Comparison of ENCODE assay signal across 18 cellular contexts in genomic region chr11:58165504-58166106, GRCh38. TPM values are rescaled to one million over a fixed set of nuclear protein-coding genes. Genes with fewer than 3 reads are reported as not detected.
DNase-seq lines count a peak whose midpoint lies in the region; ATAC-seq and TF ChIP-seq lines count a peak whose summit lies in the region.
"Had no signal": no experiment of that assay in that cellular context is flagged by ENCODE, and none has a peak within 500 bp of the region (broad histone marks: within the 10 kb centered on the region; RNA-seq: fewer than 3 reads in every experiment).

No MANE protein-coding gene starts in this region.

- no peaks in the 10 kb centered on the region for H3K36me3 Mint-ChIP-seq in T-helper 2 cell treated with Interferon-gamma antibody and Interleukin-4, amounts not matched to agents 5 μg/mL and 100 μg/mL, for 36 hours (ENCODE audit: low read depth)
- H3K36me3 Mint-ChIP-seq: CD4-positive, CD25-positive, alpha-beta regulatory T cell had no signal

- intact Hi-C loops in left colon (cut with DNase I, micrococcal nuclease) = no loop called here
- intact Hi-C loops in transverse colon (cut with DNase I; ENCODE audit: low total_unique reads) = no loop called here

- H3K27me3 Mint-ChIP-seq in T-helper 2 cell treated with Interferon-gamma antibody and Interleukin-4, amounts not matched to agents 5 μg/mL and 100 μg/mL, for 36 hours (ENCODE audit: low read depth) = peaks cover 3% of the 10 kb centered on the region

- WGBS in transverse colon (ENCODE audit: low coverage in 1 of 2), 2 donors = 38 to 39% methylated on average over 7 of the region's 7 CpGs

- H3K4me3 Mint-ChIP-seq in T-helper 2 cell treated with Interferon-gamma antibody and Interleukin-4, amounts not matched to agents 5 μg/mL and 100 μg/mL, for 36 hours = no peak overlapping the region
- H3K4me3 Mint-ChIP-seq: CD4-positive, CD25-positive, alpha-beta regulatory T cell had no signal

- no peak overlapping the region for H3K27ac Mint-ChIP-seq in T-helper 2 cell treated with Interferon-gamma antibody and Interleukin-4, amounts not matched to agents 5 μg/mL and 100 μg/mL, for 36 hours
- H3K27ac Mint-ChIP-seq: CD4-positive, CD25-positive, alpha-beta regulatory T cell had no signal

- ATAC-seq in left colon = peak; percentile 89
- ATAC-seq in GM18867 (IDR thresholded peaks at IDR 0.05; ENCODE audit: unreplicated experiment) = no peak
- ATAC-seq: A549, HCT116 had no signal

- no peaks in the 10 kb centered on the region for H3K4me1 Mint-ChIP-seq in T-helper 2 cell treated with Interferon-gamma antibody and Interleukin-4, amounts not matched to agents 5 μg/mL and 100 μg/mL, for 36 hours (ENCODE audit: low read depth)
- H3K4me1 Mint-ChIP-seq: CD4-positive, CD25-positive, alpha-beta regulatory T cell had no signal

- no peak for TF ChIP-seq CTCF in transverse colon (IDR thresholded peaks at IDR 0.05)

- no peaks in the 10 kb centered on the region for H3K36me3 ChIP-seq in transverse colon
- H3K36me3 ChIP-seq: BE2C had no signal

- no peak for TF ChIP-seq EP300 in transverse colon (IDR thresholded peaks at IDR 0.05; ENCODE audit: low read depth)

- peak overlapping the region in 2 of 4 donors; percentile 25 to 43 for H3K27ac ChIP-seq in transverse colon
- H3K27ac ChIP-seq: A549, HL-60 had no signal

- H3K4me1 ChIP-seq in transverse colon = peaks cover 0 to 27% (median 6%) of the 10 kb centered on the region in 4 donors
- H3K4me1 ChIP-seq: A549, BE2C had no signal

- H3K4me3 ChIP-seq in transverse colon = no peak overlapping the region
- H3K4me3 ChIP-seq: A549 had no signal

- in situ Hi-C loops in SK-MEL-5 (cut with HindIII; ENCODE audit: low pct_unique_long_range_greater_than_20kb, low sequenced_read_pairs) = no loop called here
- in situ Hi-C loops in transverse colon (cut with MboI; ENCODE audit: low pct_ligation_motif_present in 1 of 4, low pct_unique_long_range_greater_than_20kb in 1 of 4, low sequenced_read_pairs in 3 of 4) = loop anchor here in 1 of 4 donors (25.0 kb wide), 1 partner anchor 97 kb away; the partner anchor contains the start of gene OR10W1

- H3K27me3 ChIP-seq in transverse colon = no peaks in the 10 kb centered on the region
- H3K27me3 ChIP-seq: BE2C had no signal

- no peaks in the 10 kb centered on the region for H3K9me3 ChIP-seq in transverse colon
- H3K9me3 ChIP-seq: A549, BE2C had no signal

- DNase-seq in HuH-7 (ENCODE audit: low spot score) (peak; percentile 49), SK-MEL-5 (ENCODE audit: low read depth, low spot score) (peak; percentile 40), left colon (no peak), transverse colon (peak; percentile 23), C1 segment of cervical spinal cord (lab: John Stamatoyannopoulos, UW) (no peak)
- no peak for DNase-seq in T-helper 2 cell treated with Interferon-gamma antibody and Interleukin-4, amounts not matched to agents 5 μg/mL and 100 μg/mL, for 36 hours (ENCODE audit: low spot score)
- DNase-seq: BE2C; Calu3; CD4-positive, CD25-positive, alpha-beta regulatory T cell; DMS 273 treated with DMSO at 0.1 percent for 48 hours; IMR-90 had no signal

- TF ChIP-seq POLR2A in transverse colon (IDR thresholded peaks at IDR 0.05) = no peak

- H3K9me3 Mint-ChIP-seq in T-helper 2 cell treated with Interferon-gamma antibody and Interleukin-4, amounts not matched to agents 5 μg/mL and 100 μg/mL, for 36 hours = no peaks in the 10 kb centered on the region

RNA-seq across cellular contexts. Expression of gene OR9Q2, which starts 23.3 kb away (rescaled TPM):
- total RNA-seq in SK-MEL-5 (2014; rRNA removed; shearing (Covaris generic)) = not detected in 2 replicates
- polyA plus RNA-seq in SK-MEL-5 (2015; cell fraction: cytosol; rRNA removed) = not detected in 2 replicates
- not detected in 2 replicates for polyA plus RNA-seq in SK-MEL-5 (2015; cell fraction: nucleus; rRNA removed)
- total RNA-seq in left colon (not detected), transverse colon (not detected)
- total RNA-seq: Calu3; CD4-positive, CD25-positive, alpha-beta regulatory T cell; Daoy; H4; IMR-90 had no signal
- polyA plus RNA-seq: A549; AG04450; CD4-positive, CD25-positive, alpha-beta regulatory T cell; IMR-90 had no signal

RNA-seq across cellular contexts. Expression of gene OR1S2, which starts 38.3 kb away (rescaled TPM):
- total RNA-seq in SK-MEL-5 (2014; rRNA removed; shearing (Covaris generic)) = not detected in 2 replicates
- not detected in 2 replicates for polyA plus RNA-seq in SK-MEL-5 (2015; cell fraction: cytosol; rRNA removed)
- not detected in 2 replicates for polyA plus RNA-seq in SK-MEL-5 (2015; cell fraction: nucleus; rRNA removed)
- total RNA-seq in left colon (not detected), transverse colon (not detected)
- total RNA-seq: Calu3; CD4-positive, CD25-positive, alpha-beta regulatory T cell; Daoy; H4; IMR-90 had no signal
- polyA plus RNA-seq: A549; AG04450; CD4-positive, CD25-positive, alpha-beta regulatory T cell; IMR-90 had no signal

RNA-seq across cellular contexts. Expression of gene OR9I1, which starts 40.3 kb away (rescaled TPM):
- not detected in 2 replicates for total RNA-seq in SK-MEL-5 (2014; rRNA removed; shearing (Covaris generic))
- not detected in 2 replicates for polyA plus RNA-seq in SK-MEL-5 (2015; cell fraction: cytosol; rRNA removed)
- polyA plus RNA-seq in SK-MEL-5 (2015; cell fraction: nucleus; rRNA removed) = not detected in 2 replicates
- total RNA-seq in left colon (not detected), transverse colon (not detected)
- total RNA-seq: Calu3; CD4-positive, CD25-positive, alpha-beta regulatory T cell; Daoy; H4; IMR-90 had no signal
- polyA plus RNA-seq: A549; AG04450; CD4-positive, CD25-positive, alpha-beta regulatory T cell; IMR-90 had no signal

RNA-seq across cellular contexts. Expression of gene OR1S1, which starts 46.9 kb away (rescaled TPM):
- not detected in 2 replicates for total RNA-seq in SK-MEL-5 (2014; rRNA removed; shearing (Covaris generic))
- polyA plus RNA-seq in SK-MEL-5 (2015; cell fraction: cytosol; rRNA removed) = not detected in 2 replicates
- not detected in 2 replicates for polyA plus RNA-seq in SK-MEL-5 (2015; cell fraction: nucleus; rRNA removed)
- not detected for total RNA-seq in left colon
- not detected for total RNA-seq in transverse colon
- total RNA-seq: Calu3; CD4-positive, CD25-positive, alpha-beta regulatory T cell; Daoy; H4; IMR-90 had no signal
- polyA plus RNA-seq: A549; AG04450; CD4-positive, CD25-positive, alpha-beta regulatory T cell; IMR-90 had no signal

Comparison
In these comparisons a context has a peak if more than half of its experiments do, and no peak if none do; other contexts are left out.
1. DNase-seq: peak in HuH-7 (single experiment), SK-MEL-5 (single experiment) and transverse colon (single experiment); none in left colon (0 of 2), T-helper 2 cell treated with Interferon-gamma antibody and Interleukin-4, amounts not matched to agents 5 μg/mL and 100 μg/mL, for 36 hours (single experiment) and C1 segment of cervical spinal cord (0 of 14).